Comparison of ENCODE assay signal across 15 cellular contexts in the genomic region with DNA sequence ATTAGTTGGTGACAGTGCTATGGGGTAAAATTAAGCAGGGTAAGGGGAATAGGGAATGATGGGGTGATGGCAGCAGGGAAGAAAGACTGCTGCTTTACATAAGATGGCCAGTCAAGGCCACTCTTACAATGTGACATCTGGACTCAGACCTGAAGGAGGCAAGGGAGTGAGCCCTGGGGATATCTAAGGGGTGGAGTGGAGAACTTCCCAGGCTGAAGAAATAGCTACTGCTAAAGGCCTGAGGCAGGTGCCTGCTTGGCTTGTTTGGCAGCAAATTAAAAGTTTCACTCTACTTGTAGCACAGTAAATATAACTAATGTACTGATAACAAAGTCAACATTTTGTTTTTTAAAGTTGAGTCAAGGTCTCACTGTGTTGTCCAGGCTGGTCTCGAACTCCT.
A peak's percentile ranks its signal among the peaks of the same experiment; 100 is the strongest.
DNase-seq lines count a peak whose midpoint lies in the region; ATAC-seq and TF ChIP-seq lines count a peak whose summit lies in the region.
"Had no signal": no experiment of that assay in that cellular context is flagged by ENCODE, and none has a peak within 500 bp of the region (broad histone marks: within the 10 kb centered on the region; RNA-seq: fewer than 3 reads in every experiment).

No MANE protein-coding gene starts in this region.

- H3K9me3 Mint-ChIP-seq in nephron progenitor cell (no peaks in the 10 kb centered on the region), mesothelial cell of epicardium (no peaks in the 10 kb centered on the region), H9 (no peaks in the 10 kb centered on the region)
- H3K9me3 Mint-ChIP-seq: CD4-positive, alpha-beta memory T cell had no signal

- no peak overlapping the region for H3K4me3 ChIP-seq in epithelial cell of esophagus (ENCODE audit: low read length)
- H3K4me3 ChIP-seq: GM23248 had no signal

- no peak overlapping the region for H2AK5ac ChIP-seq in H9 (ENCODE audit: insufficient read length, low read length)

- no peak overlapping the region for H2BK120ac ChIP-seq in H9 (ENCODE audit: low read depth, low read length, poor library complexity, severe bottlenecking)

- H2AFZ ChIP-seq in H9 (ENCODE audit: low read length), result no peak overlapping the region
- H2AFZ ChIP-seq: GM23248 had no signal

- H4K8ac ChIP-seq in H9 (replicated peaks; ENCODE audit: insufficient read length, low read depth, low read length), result no peak overlapping the region

- no peak overlapping the region for H4K91ac ChIP-seq in H9 (ENCODE audit: insufficient read length, low read depth, low read length)

- H3K18ac ChIP-seq in H9 (ENCODE audit: insufficient read length, low read depth, low read length), result no peak overlapping the region

- H3K4me1 ChIP-seq in H9 (ENCODE audit: insufficient read depth, low read length), result no peaks in the 10 kb centered on the region

- no peak overlapping the region for H2BK20ac ChIP-seq in H9 (ENCODE audit: low read depth, low read length, poor library complexity, severe bottlenecking)

- H3K4me1 Mint-ChIP-seq in T-helper 17 cell (no peaks in the 10 kb centered on the region), nephron progenitor cell (no peaks in the 10 kb centered on the region), mesothelial cell of epicardium (peaks cover 6% of the 10 kb centered on the region), H9 (no peaks in the 10 kb centered on the region)
- H3K4me1 Mint-ChIP-seq: CD4-positive, alpha-beta memory T cell had no signal

- H3K27ac ChIP-seq in RWPE1, result no peak overlapping the region
- no peak overlapping the region for H3K27ac ChIP-seq in H9 (ENCODE audit: insufficient read length, low read depth, low read length)
- H3K27ac ChIP-seq: GM23248 had no signal

- DNase-seq in T-helper 17 cell (no peak), epithelial cell of esophagus (ENCODE audit: low read depth) (peak; percentile 52), nephron progenitor cell (no peak), RWPE1 (ENCODE audit: low spot score) (no peak), mesothelial cell of epicardium (ENCODE audit: low spot score in 2 of 2, unreplicated experiment in 2 of 2) (no peak), H9 (no peak)
- DNase-seq: C1 segment of cervical spinal cord, Calu3, COR-L47, DMS53, DMS79 treated with DMSO at 0.1 percent for 48 hours, GM23248, H7 had no signal

- no peak overlapping the region for H3K56ac ChIP-seq in H9 (ENCODE audit: insufficient read length, low read depth, low read length)

- H3K23ac ChIP-seq in H9 (ENCODE audit: insufficient read length, low read depth, low read length), result no peak overlapping the region

- no peak overlapping the region for H3K14ac ChIP-seq in H9 (ENCODE audit: insufficient read depth, low read length)

- H3K4ac ChIP-seq in H9 (ENCODE audit: low read depth, low read length), result no peak overlapping the region

- no peak overlapping the region for H3K4me3 Mint-ChIP-seq in T-helper 17 cell
- H3K4me3 Mint-ChIP-seq in nephron progenitor cell, result no peak overlapping the region
- H3K4me3 Mint-ChIP-seq in mesothelial cell of epicardium, result no peak overlapping the region
- H3K4me3 Mint-ChIP-seq in H9, result no peak overlapping the region
- H3K4me3 Mint-ChIP-seq: CD4-positive, alpha-beta memory T cell had no signal

- H3T11ph ChIP-seq in H9 (ENCODE audit: low read length), result no peak overlapping the region

- ATAC-seq in T-helper 17 cell, result no peak
- ATAC-seq: HCT116 had no signal

- no peak overlapping the region for H3K9ac ChIP-seq in H9 (ENCODE audit: extremely low read depth, insufficient read length, low read length)
- H3K9ac ChIP-seq: GM23248 had no signal

- TF ChIP-seq CTCF in epithelial cell of esophagus (IDR thresholded peaks at IDR 0.05; ENCODE audit: insufficient read depth, low read depth, low read length, missing control alignments) (no peak), nephron progenitor cell (IDR thresholded peaks at IDR 0.05) (no peak), RWPE1 (conservative IDR thresholded peaks at IDR 0.05; ENCODE audit: low read depth) (no peak), mesothelial cell of epicardium (IDR thresholded peaks at IDR 0.05; ENCODE audit: unreplicated experiment) (no peak), H9 (conservative IDR thresholded peaks at IDR 0.05) (no peak)

- H4K5ac ChIP-seq in H9 (ENCODE audit: insufficient read length, low read depth, low read length), result no peak overlapping the region

- H3K4me2 ChIP-seq in H9 (ENCODE audit: insufficient read depth, insufficient read length, low read length), result no peak overlapping the region

- POLR2A ChIA-PET in RWPE1 (lab: Yijun Ruan, JAX; ENCODE audit: low non-redundant PET), result no interaction called here

- no peaks in the 10 kb centered on the region for H3K79me2 ChIP-seq in H9 (ENCODE audit: insufficient read depth, low read length)

- WGBS in H9 (ENCODE audit: extremely low coverage, insufficient read length, low lambda C conversion rate), result no CpG with 5 or more reads among the region's 1 CpG

- H3K9me3 ChIP-seq in T-helper 17 cell (ENCODE audit: control insufficient read depth, low read length, poor library complexity, severe bottlenecking) (no peaks in the 10 kb centered on the region), H9 (ENCODE audit: control insufficient read depth, low read depth, low read length) (no peaks in the 10 kb centered on the region)

- H4K20me1 ChIP-seq in H9 (ENCODE audit: control insufficient read depth, insufficient read depth, insufficient read length), result no peaks in the 10 kb centered on the region

- H3K36me3 Mint-ChIP-seq in T-helper 17 cell (ENCODE audit: low read depth) (peaks cover 10% of the 10 kb centered on the region), nephron progenitor cell (ENCODE audit: low read depth) (peaks cover 41% of the 10 kb centered on the region), mesothelial cell of epicardium (peaks cover 19% of the 10 kb centered on the region), H9 (ENCODE audit: insufficient read depth in 1 of 3, low read depth in 3 of 3) (peaks cover 3 to 40% (median 14%) of the 10 kb centered on the region in 3 experiments; a peak in 6 of 7 replicates)

- no peak overlapping the region for H2BK5ac ChIP-seq in H9 (ENCODE audit: insufficient read length, low read length)

- no peaks in the 10 kb centered on the region for H3K23me2 ChIP-seq in H9 (ENCODE audit: insufficient read length, low read depth, low read length, poor library complexity, severe bottlenecking)

- H3K27ac Mint-ChIP-seq in T-helper 17 cell, result peak overlapping the region; percentile 16
- H3K27ac Mint-ChIP-seq in nephron progenitor cell, result peak overlapping the region; percentile 44
- H3K27ac Mint-ChIP-seq in mesothelial cell of epicardium, result no peak overlapping the region
- H3K27ac Mint-ChIP-seq in H9, result peak overlapping the region in 1 of 3 experiments; percentile 85; a peak in 1 of 7 replicates

- no peak overlapping the region for H2BK12ac ChIP-seq in H9 (ENCODE audit: insufficient read length, low read depth, low read length)

- no peaks in the 10 kb centered on the region for H3K79me1 ChIP-seq in H9 (ENCODE audit: insufficient read depth, low read depth, low read length, poor library complexity, severe bottlenecking)

- no peaks in the 10 kb centered on the region for H3K27me3 Mint-ChIP-seq in T-helper 17 cell
- H3K27me3 Mint-ChIP-seq in nephron progenitor cell (ENCODE audit: low read depth, poor library complexity), result peaks cover 5% of the 10 kb centered on the region
- no peaks in the 10 kb centered on the region for H3K27me3 Mint-ChIP-seq in mesothelial cell of epicardium (ENCODE audit: low read depth)
- no peaks in the 10 kb centered on the region for H3K27me3 Mint-ChIP-seq in H9 (ENCODE audit: low read depth)
- H3K27me3 Mint-ChIP-seq: CD4-positive, alpha-beta memory T cell had no signal

- CTCF ChIA-PET in RWPE1 (lab: Yijun Ruan, JAX), result interaction anchor here (0.7 kb wide), 1 partner anchor 132 kb away, joined by 3 read pairs; no protein-coding TSS in a partner anchor

- no peaks in the 10 kb centered on the region for H3K27me3 ChIP-seq in H9 (ENCODE audit: insufficient read depth, low read length)

- no peak overlapping the region for H2BK15ac ChIP-seq in H9 (ENCODE audit: low read depth, low read length)
